Comparison of ENCODE assay signal across 1 cellular context in the genomic region with DNA sequence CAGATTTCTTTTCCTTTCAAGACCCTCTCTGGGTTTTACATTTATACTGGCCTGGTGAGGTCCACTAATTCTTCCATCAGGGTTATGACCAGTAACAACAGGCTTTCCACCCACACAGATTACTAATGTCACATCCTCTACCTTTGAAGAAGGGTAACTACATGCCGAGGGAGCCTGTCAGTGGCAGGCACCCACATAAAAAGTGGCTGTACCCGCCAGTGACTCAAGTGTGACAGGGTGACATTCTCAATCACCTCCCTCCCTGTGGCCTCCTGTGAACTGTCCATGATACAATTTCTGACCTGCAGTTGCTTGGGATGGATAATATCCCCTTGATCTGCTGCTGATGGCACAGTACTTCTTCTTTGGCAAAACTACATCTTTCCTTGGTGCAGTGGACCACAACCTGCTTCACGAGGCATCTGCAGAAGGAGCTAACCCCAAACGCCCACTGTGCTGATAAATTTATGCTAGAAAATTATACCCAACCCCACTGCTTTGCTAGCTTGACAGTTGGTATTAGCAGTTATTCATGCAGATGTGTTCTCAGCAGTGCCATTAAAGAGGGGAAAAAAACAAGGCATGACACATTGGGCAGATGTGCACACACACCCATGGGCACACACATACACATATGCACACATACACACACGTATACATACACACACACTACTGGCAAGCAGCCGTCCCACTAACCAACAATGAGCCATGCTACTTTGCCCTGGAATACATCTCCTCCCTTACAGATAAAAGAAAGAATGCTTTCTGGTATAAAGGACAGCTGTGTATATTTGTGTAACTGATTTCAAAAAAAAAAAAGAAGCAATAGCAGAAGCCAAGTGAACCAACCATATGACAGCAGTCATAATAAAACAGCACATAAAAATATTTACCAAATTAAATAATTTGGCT.
A peak's percentile ranks its signal among the peaks of the same experiment; 100 is the strongest.
TF ChIP-seq lines count a peak whose summit lies in the region.

No MANE protein-coding gene starts in this region.

TF ChIP-seq in GM12878, 131 proteins besides CTCF, POLR2A, EP300 and RAD21 (continued from another document):
- TF ChIP-seq, protein P1, sequence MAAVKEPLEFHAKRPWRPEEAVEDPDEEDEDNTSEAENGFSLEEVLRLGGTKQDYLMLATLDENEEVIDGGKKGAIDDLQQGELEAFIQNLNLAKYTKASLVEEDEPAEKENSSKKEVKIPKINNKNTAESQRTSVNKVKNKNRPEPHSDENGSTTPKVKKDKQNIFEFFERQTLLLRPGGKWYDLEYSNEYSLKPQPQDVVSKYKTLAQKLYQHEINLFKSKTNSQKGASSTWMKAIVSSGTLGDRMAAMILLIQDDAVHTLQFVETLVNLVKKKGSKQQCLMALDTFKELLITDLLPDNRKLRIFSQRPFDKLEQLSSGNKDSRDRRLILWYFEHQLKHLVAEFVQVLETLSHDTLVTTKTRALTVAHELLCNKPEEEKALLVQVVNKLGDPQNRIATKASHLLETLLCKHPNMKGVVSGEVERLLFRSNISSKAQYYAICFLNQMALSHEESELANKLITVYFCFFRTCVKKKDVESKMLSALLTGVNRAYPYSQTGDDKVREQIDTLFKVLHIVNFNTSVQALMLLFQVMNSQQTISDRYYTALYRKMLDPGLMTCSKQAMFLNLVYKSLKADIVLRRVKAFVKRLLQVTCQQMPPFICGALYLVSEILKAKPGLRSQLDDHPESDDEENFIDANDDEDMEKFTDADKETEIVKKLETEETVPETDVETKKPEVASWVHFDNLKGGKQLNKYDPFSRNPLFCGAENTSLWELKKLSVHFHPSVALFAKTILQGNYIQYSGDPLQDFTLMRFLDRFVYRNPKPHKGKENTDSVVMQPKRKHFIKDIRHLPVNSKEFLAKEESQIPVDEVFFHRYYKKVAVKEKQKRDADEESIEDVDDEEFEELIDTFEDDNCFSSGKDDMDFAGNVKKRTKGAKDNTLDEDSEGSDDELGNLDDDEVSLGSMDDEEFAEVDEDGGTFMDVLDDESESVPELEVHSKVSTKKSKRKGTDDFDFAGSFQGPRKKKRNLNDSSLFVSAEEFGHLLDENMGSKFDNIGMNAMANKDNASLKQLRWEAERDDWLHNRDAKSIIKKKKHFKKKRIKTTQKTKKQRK (IDR thresholded peaks at IDR 0.05; ENCODE audit: low read depth, low read length) = no peak
- no peak for TF ChIP-seq ZBTB4 (CRISPR knock-in tag; IDR thresholded peaks at IDR 0.05)
- 0 out of 2 replicates have a peak, but pooled peaks have one; percentile 10 for TF ChIP-seq MTA2 (IDR thresholded peaks at IDR 0.05; ENCODE audit: low read depth)
- TF ChIP-seq SMAD5 (IDR thresholded peaks at IDR 0.05; ENCODE audit: low read depth) = no peak
- no peak for TF ChIP-seq MAX (IDR thresholded peaks at IDR 0.05; ENCODE audit: low read depth, low read length)
- no peak for TF ChIP-seq ZBTB11 (CRISPR knock-in tag; IDR thresholded peaks at IDR 0.05)
- TF ChIP-seq HDAC2 (IDR thresholded peaks at IDR 0.05) = no peak
- TF ChIP-seq CREB1 (IDR thresholded peaks at IDR 0.05; ENCODE audit: low read depth) = 0 out of 2 replicates have a peak, but pooled peaks have one; percentile 25
- no peak for TF ChIP-seq SMARCA5 (IDR thresholded peaks at IDR 0.05)
- TF ChIP-seq EGR1 (IDR thresholded peaks at IDR 0.05; ENCODE audit: borderline replicate concordance in 1 of 2, low read depth in 2 of 2, low read length in 2 of 2) = peak in 1 of 2 experiments; percentile 67; a peak in 1 of 3 replicates
- TF ChIP-seq RELA (IDR thresholded peaks at IDR 0.05; ENCODE audit: borderline replicate concordance, partially characterized antibody) = no peak
- no peak for TF ChIP-seq CBFB (IDR thresholded peaks at IDR 0.05; ENCODE audit: low read depth)
- TF ChIP-seq, protein P2, sequence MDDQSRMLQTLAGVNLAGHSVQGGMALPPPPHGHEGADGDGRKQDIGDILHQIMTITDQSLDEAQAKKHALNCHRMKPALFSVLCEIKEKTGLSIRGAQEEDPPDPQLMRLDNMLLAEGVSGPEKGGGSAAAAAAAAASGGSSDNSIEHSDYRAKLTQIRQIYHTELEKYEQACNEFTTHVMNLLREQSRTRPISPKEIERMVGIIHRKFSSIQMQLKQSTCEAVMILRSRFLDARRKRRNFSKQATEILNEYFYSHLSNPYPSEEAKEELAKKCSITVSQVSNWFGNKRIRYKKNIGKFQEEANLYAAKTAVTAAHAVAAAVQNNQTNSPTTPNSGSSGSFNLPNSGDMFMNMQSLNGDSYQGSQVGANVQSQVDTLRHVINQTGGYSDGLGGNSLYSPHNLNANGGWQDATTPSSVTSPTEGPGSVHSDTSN (IDR thresholded peaks at IDR 0.05; ENCODE audit: insufficient replicate concordance, low read depth, low read length) = no peak
- no peak for TF ChIP-seq TAF1 (IDR thresholded peaks at IDR 0.05; ENCODE audit: borderline replicate concordance, low read depth, low read length)
- TF ChIP-seq, protein P3, sequence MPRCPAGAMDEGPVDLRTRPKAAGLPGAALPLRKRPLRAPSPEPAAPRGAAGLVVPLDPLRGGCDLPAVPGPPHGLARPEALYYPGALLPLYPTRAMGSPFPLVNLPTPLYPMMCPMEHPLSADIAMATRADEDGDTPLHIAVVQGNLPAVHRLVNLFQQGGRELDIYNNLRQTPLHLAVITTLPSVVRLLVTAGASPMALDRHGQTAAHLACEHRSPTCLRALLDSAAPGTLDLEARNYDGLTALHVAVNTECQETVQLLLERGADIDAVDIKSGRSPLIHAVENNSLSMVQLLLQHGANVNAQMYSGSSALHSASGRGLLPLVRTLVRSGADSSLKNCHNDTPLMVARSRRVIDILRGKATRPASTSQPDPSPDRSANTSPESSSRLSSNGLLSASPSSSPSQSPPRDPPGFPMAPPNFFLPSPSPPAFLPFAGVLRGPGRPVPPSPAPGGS (IDR thresholded peaks at IDR 0.05; ENCODE audit: borderline replicate concordance, insufficient read depth, low read depth, low read length, poor library complexity, severe bottlenecking) = peak; percentile 22
- TF ChIP-seq, protein P4, sequence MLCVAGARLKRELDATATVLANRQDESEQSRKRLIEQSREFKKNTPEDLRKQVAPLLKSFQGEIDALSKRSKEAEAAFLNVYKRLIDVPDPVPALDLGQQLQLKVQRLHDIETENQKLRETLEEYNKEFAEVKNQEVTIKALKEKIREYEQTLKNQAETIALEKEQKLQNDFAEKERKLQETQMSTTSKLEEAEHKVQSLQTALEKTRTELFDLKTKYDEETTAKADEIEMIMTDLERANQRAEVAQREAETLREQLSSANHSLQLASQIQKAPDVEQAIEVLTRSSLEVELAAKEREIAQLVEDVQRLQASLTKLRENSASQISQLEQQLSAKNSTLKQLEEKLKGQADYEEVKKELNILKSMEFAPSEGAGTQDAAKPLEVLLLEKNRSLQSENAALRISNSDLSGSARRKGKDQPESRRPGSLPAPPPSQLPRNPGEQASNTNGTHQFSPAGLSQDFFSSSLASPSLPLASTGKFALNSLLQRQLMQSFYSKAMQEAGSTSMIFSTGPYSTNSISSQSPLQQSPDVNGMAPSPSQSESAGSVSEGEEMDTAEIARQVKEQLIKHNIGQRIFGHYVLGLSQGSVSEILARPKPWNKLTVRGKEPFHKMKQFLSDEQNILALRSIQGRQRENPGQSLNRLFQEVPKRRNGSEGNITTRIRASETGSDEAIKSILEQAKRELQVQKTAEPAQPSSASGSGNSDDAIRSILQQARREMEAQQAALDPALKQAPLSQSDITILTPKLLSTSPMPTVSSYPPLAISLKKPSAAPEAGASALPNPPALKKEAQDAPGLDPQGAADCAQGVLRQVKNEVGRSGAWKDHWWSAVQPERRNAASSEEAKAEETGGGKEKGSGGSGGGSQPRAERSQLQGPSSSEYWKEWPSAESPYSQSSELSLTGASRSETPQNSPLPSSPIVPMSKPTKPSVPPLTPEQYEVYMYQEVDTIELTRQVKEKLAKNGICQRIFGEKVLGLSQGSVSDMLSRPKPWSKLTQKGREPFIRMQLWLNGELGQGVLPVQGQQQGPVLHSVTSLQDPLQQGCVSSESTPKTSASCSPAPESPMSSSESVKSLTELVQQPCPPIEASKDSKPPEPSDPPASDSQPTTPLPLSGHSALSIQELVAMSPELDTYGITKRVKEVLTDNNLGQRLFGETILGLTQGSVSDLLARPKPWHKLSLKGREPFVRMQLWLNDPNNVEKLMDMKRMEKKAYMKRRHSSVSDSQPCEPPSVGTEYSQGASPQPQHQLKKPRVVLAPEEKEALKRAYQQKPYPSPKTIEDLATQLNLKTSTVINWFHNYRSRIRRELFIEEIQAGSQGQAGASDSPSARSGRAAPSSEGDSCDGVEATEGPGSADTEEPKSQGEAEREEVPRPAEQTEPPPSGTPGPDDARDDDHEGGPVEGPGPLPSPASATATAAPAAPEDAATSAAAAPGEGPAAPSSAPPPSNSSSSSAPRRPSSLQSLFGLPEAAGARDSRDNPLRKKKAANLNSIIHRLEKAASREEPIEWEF (IDR thresholded peaks at IDR 0.05; ENCODE audit: insufficient replicate concordance, low read depth, low read length) = no peak
- no peak for TF ChIP-seq EED (IDR thresholded peaks at IDR 0.05; ENCODE audit: low read depth)
- peak; percentile 34 for TF ChIP-seq NR2F1 (conservative IDR thresholded peaks at IDR 0.05)
- no peak for TF ChIP-seq MLLT1 (IDR thresholded peaks at IDR 0.05)
- TF ChIP-seq IKZF2 (IDR thresholded peaks at IDR 0.05) = 0 out of 4 replicates have a peak, but pooled peaks of 1 of the 2 experiments have one; percentile 7
- 0 out of 2 replicates have a peak, but pooled peaks have one; percentile 21 for TF ChIP-seq ATF7 (IDR thresholded peaks at IDR 0.05; ENCODE audit: low read depth)
- TF ChIP-seq MEF2A (IDR thresholded peaks at IDR 0.05; ENCODE audit: insufficient read depth, low read depth, low read length) = no peak
- no peak for TF ChIP-seq ZNF622 (IDR thresholded peaks at IDR 0.05)
- TF ChIP-seq RUNX3 (IDR thresholded peaks at IDR 0.05; ENCODE audit: low read length) = peak; percentile 37; the same call in 1 of the 2 replicates
- TF ChIP-seq HCFC1 (IDR thresholded peaks at IDR 0.05; ENCODE audit: low read length) = no peak
